Comparison of ENCODE assay signal across 1 cellular context in the genomic region with DNA sequence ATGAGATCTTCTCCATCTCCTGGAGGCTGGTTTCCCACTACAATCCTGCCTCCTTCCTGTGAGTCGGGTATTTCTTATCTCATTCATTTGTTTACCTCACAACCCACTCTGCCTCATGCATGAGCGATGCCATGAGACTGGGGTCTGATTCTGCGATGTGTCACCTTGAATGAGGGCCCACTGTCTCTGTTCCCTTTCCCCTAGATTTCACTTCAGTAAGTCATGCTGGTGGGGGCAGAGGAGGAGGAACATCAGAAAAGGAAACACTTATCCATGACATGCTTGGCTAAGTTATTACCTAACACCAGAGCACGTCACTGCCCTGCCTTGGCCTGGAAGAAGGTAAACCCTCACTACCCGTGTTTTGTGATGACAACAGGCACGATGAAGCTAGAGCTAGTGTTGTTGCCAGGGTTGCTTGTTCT.
TF ChIP-seq lines count a peak whose summit lies in the region.

No MANE protein-coding gene starts in this region.

TF ChIP-seq in K562, 482 proteins besides CTCF, POLR2A, EP300 and RAD21 (continued from another document):
- TF ChIP-seq, protein P1, sequence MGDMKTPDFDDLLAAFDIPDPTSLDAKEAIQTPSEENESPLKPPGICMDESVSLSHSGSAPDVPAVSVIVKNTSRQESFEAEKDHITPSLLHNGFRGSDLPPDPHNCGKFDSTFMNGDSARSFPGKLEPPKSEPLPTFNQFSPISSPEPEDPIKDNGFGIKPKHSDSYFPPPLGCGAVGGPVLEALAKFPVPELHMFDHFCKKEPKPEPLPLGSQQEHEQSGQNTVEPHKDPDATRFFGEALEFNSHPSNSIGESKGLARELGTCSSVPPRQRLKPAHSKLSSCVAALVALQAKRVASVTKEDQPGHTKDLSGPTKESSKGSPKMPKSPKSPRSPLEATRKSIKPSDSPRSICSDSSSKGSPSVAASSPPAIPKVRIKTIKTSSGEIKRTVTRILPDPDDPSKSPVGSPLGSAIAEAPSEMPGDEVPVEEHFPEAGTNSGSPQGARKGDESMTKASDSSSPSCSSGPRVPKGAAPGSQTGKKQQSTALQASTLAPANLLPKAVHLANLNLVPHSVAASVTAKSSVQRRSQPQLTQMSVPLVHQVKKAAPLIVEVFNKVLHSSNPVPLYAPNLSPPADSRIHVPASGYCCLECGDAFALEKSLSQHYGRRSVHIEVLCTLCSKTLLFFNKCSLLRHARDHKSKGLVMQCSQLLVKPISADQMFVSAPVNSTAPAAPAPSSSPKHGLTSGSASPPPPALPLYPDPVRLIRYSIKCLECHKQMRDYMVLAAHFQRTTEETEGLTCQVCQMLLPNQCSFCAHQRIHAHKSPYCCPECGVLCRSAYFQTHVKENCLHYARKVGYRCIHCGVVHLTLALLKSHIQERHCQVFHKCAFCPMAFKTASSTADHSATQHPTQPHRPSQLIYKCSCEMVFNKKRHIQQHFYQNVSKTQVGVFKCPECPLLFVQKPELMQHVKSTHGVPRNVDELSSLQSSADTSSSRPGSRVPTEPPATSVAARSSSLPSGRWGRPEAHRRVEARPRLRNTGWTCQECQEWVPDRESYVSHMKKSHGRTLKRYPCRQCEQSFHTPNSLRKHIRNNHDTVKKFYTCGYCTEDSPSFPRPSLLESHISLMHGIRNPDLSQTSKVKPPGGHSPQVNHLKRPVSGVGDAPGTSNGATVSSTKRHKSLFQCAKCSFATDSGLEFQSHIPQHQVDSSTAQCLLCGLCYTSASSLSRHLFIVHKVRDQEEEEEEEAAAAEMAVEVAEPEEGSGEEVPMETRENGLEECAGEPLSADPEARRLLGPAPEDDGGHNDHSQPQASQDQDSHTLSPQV (IDR thresholded peaks at IDR 0.05), result peak; percentile 47; the same call in 1 of the 2 replicates
- TF ChIP-seq ZNF41 (CRISPR knock-in tag; conservative IDR thresholded peaks at IDR 0.05), result no peak
- no peak for TF ChIP-seq ZKSCAN1 (IDR thresholded peaks at IDR 0.05; ENCODE audit: low read depth, low read length)
- no peak for TF ChIP-seq JUND (IDR thresholded peaks at IDR 0.05; ENCODE audit: borderline replicate concordance, low read depth, low read length)
- TF ChIP-seq JUND (tag; IDR thresholded peaks at IDR 0.05; ENCODE audit: borderline replicate concordance, low read depth, low read length), result peak; percentile 22; the same call in 1 of the 3 replicates
- TF ChIP-seq ZFP1 (CRISPR knock-in tag; IDR thresholded peaks at IDR 0.05), result no peak
- TF ChIP-seq CTBP1 (IDR thresholded peaks at IDR 0.05; ENCODE audit: borderline replicate concordance), result peak; percentile 51; the same call in 1 of the 2 replicates
- TF ChIP-seq SRF (CRISPR knock-in tag; IDR thresholded peaks at IDR 0.05), result no peak
- TF ChIP-seq CREM (IDR thresholded peaks at IDR 0.05; ENCODE audit: low read depth), result peak; percentile 58
- TF ChIP-seq ZNF24 (IDR thresholded peaks at IDR 0.05), result peak; percentile 68; the same call in 1 of the 2 replicates
- TF ChIP-seq L3MBTL2 (IDR thresholded peaks at IDR 0.05), result peak; percentile 29; the same call in 1 of the 2 replicates
- TF ChIP-seq, protein P2, sequence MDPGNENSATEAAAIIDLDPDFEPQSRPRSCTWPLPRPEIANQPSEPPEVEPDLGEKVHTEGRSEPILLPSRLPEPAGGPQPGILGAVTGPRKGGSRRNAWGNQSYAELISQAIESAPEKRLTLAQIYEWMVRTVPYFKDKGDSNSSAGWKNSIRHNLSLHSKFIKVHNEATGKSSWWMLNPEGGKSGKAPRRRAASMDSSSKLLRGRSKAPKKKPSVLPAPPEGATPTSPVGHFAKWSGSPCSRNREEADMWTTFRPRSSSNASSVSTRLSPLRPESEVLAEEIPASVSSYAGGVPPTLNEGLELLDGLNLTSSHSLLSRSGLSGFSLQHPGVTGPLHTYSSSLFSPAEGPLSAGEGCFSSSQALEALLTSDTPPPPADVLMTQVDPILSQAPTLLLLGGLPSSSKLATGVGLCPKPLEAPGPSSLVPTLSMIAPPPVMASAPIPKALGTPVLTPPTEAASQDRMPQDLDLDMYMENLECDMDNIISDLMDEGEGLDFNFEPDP (CRISPR knock-in tag; IDR thresholded peaks at IDR 0.05), result no peak
- no peak for TF ChIP-seq KDM1A (IDR thresholded peaks at IDR 0.05)
- no peak for TF ChIP-seq TCFL5 (CRISPR knock-in tag; conservative IDR thresholded peaks at IDR 0.05)
- TF ChIP-seq ZNF316 (IDR thresholded peaks at IDR 0.05), result no peak
